Comparison of ENCODE assay signal across 1 cellular context in genomic region chr7:78924581-78924980, GRCh38.
TF ChIP-seq lines count a peak whose summit lies in the region.

No MANE protein-coding gene starts in this region.

TF ChIP-seq in GM23338, 12 proteins besides CTCF, POLR2A, EP300 and RAD21 (continued from another document):
- TF ChIP-seq ETS1 (IDR thresholded peaks at IDR 0.05) = no peak
- no peak for TF ChIP-seq EZH2 (IDR thresholded peaks at IDR 0.05; ENCODE audit: low read depth, unreplicated experiment)
